24 cellular contexts compared by ENCODE assay signal in genomic region chr11:77197626-77198320, GRCh38.
DNase-seq lines count a peak whose midpoint lies in the region; ATAC-seq, FAIRE-seq and TF ChIP-seq lines count a peak whose summit lies in the region.
"Had no signal": no experiment of that assay in that cellular context is flagged by ENCODE, and none has a peak within 500 bp of the region (broad histone marks: within the 10 kb centered on the region; RNA-seq: fewer than 3 reads in every experiment).

No MANE protein-coding gene starts in this region.

- no peaks in the 10 kb centered on the region for H3K27me3 Mint-ChIP-seq in CD8-positive, alpha-beta T cell (ENCODE audit: low read depth)
- H3K27me3 Mint-ChIP-seq: activated CD4-positive, alpha-beta memory T cell treated with anti-CD3 and anti-CD28 coated beads, Interleukin-2, amount 10 ng/mL, durations not matched to agents 7 days and 5 days; natural killer cell treated with Interleukin-12 subunit alpha and Interleukin-12 subunit beta and Interleukin-15 and Interleukin-18, amount 100 ng/mL, for 72 hours; stimulated activated naive CD8-positive, alpha-beta T cell treated with anti-CD3 and anti-CD28 coated beads, Interleukin-15, amount 100 ng/mL, for 72 hours had no signal

- H3K36me3 Mint-ChIP-seq in CD8-positive, alpha-beta T cell = no peaks in the 10 kb centered on the region
- H3K36me3 Mint-ChIP-seq: CD4-positive, alpha-beta memory T cell; natural killer cell treated with Interleukin-12 subunit alpha and Interleukin-12 subunit beta and Interleukin-15 and Interleukin-18, amount 100 ng/mL, for 72 hours had no signal

- H3K4me1 ChIP-seq in kidney (ENCODE audit: control insufficient read depth in 1 of 2, insufficient read depth in 1 of 2, low read depth in 1 of 2, low read length in 2 of 2) = no peaks in the 10 kb centered on the region
- no peaks in the 10 kb centered on the region for H3K4me1 ChIP-seq in CD8-positive, alpha-beta T cell (ENCODE audit: insufficient read depth, low read length)
- H3K4me1 ChIP-seq: body of pancreas, parathyroid adenoma, uterus had no signal

- no peaks in the 10 kb centered on the region for H3K27me3 ChIP-seq in CD8-positive, alpha-beta T cell (ENCODE audit: insufficient read depth, low read length)
- H3K27me3 ChIP-seq: body of pancreas, heart right ventricle, uterus had no signal

- no peak overlapping the region for H3K4me3 Mint-ChIP-seq in CD8-positive, alpha-beta T cell
- H3K4me3 Mint-ChIP-seq: activated CD4-positive, alpha-beta memory T cell treated with anti-CD3 and anti-CD28 coated beads, Interleukin-2, amount 10 ng/mL, durations not matched to agents 7 days and 5 days; CD4-positive, alpha-beta memory T cell; natural killer cell treated with Interleukin-12 subunit alpha and Interleukin-12 subunit beta and Interleukin-15 and Interleukin-18, amount 100 ng/mL, for 72 hours; stimulated activated naive CD8-positive, alpha-beta T cell treated with anti-CD3 and anti-CD28 coated beads, Interleukin-15, amount 100 ng/mL, for 72 hours had no signal

- no peak for ATAC-seq in CD8-positive, alpha-beta T cell
- ATAC-seq: activated CD4-positive, CD25-positive, alpha-beta regulatory T cell treated with anti-CD3 and anti-CD28 coated beads, Interleukin-2, amount 50 U/mL, for 24 hours; body of pancreas; esophagus mucosa; heart right ventricle had no signal

- FAIRE-seq in HTR-8/SVneo (lab: Jason Lieb, UNC) (peak; percentile 13), kidney (lab: Jason Lieb, UNC) (no peak)

- DNase-seq in activated effector memory CD4-positive, alpha-beta T cell treated with anti-CD3 and anti-CD28 coated beads, Interleukin-2, amount 50 U/mL, for 16 hours = peak; percentile 33
- DNase-seq in activated effector memory CD4-positive, alpha-beta T cell treated with Interleukin-2 at 50 U/mL for 16 hours = no peak
- DNase-seq in HTR-8/SVneo (ENCODE audit: insufficient read length, low spot score) (no peak), kidney (peak; percentile 64), posterior vena cava (ENCODE audit: low spot score) (peak; percentile 73), MV-4-11 (lab: John Stamatoyannopoulos, UW) (no peak), activated gamma-delta T cell treated with Interleukin-2 at 50 U/mL for 16 hours (no peak)
- no peak for DNase-seq in CD8-positive, alpha-beta T cell
- DNase-seq: activated CD4-positive, alpha-beta memory T cell treated with anti-CD3 and anti-CD28 coated beads, Interleukin-2, amount 10 ng/mL, durations not matched to agents 7 days and 5 days; activated gamma-delta T cell; AML-193; CD4-positive, alpha-beta memory T cell; heart right ventricle; NCI-H1092; NCI-H187; NCI-H2171 had no signal

- no peaks in the 10 kb centered on the region for H3K4me1 Mint-ChIP-seq in CD8-positive, alpha-beta T cell (ENCODE audit: low read depth)
- H3K4me1 Mint-ChIP-seq: activated CD4-positive, alpha-beta memory T cell treated with anti-CD3 and anti-CD28 coated beads, Interleukin-2, amount 10 ng/mL, durations not matched to agents 7 days and 5 days; CD4-positive, alpha-beta memory T cell had no signal

- H3K9me3 Mint-ChIP-seq in CD8-positive, alpha-beta T cell = no peaks in the 10 kb centered on the region
- H3K9me3 Mint-ChIP-seq: activated CD4-positive, alpha-beta memory T cell treated with anti-CD3 and anti-CD28 coated beads, Interleukin-2, amount 10 ng/mL, durations not matched to agents 7 days and 5 days; natural killer cell treated with Interleukin-12 subunit alpha and Interleukin-12 subunit beta and Interleukin-15 and Interleukin-18, amount 100 ng/mL, for 72 hours; stimulated activated naive CD8-positive, alpha-beta T cell treated with anti-CD3 and anti-CD28 coated beads, Interleukin-15, amount 100 ng/mL, for 72 hours had no signal

- H3K27ac Mint-ChIP-seq in CD8-positive, alpha-beta T cell = no peak overlapping the region
- H3K27ac Mint-ChIP-seq: activated CD4-positive, alpha-beta memory T cell treated with anti-CD3 and anti-CD28 coated beads, Interleukin-2, amount 10 ng/mL, durations not matched to agents 7 days and 5 days; CD4-positive, alpha-beta memory T cell; natural killer cell treated with Interleukin-12 subunit alpha and Interleukin-12 subunit beta and Interleukin-15 and Interleukin-18, amount 100 ng/mL, for 72 hours had no signal

- POLR2A ChIA-PET in CD8-positive, alpha-beta T cell (lab: Charles Lee) = no interaction called here

- intact Hi-C loops in kidney (cut with DNase I) (loop anchor here (10.0 kb wide), 1 partner anchor 337 kb away; no protein-coding TSS in a partner anchor), posterior vena cava (cut with DNase I) (loop anchor here (10.0 kb wide), 2 partner anchors 347 to 473 kb away; no protein-coding TSS in a partner anchor)
- intact Hi-C loops in CD8-positive, alpha-beta T cell (cut with DNase I, micrococcal nuclease) = no loop called here

- no peak for TF ChIP-seq CTCF in kidney (IDR thresholded peaks at IDR 0.05; ENCODE audit: borderline replicate concordance, extremely low read depth, insufficient read depth)
- TF ChIP-seq CTCF in CD8-positive, alpha-beta T cell (IDR thresholded peaks at IDR 0.05) = no peak

- peaks cover 0 to 2% of the 10 kb centered on the region in 2 donors for H3K36me3 ChIP-seq in kidney (ENCODE audit: control insufficient read depth in 1 of 2, insufficient read depth in 2 of 2, low read length in 2 of 2)
- no peaks in the 10 kb centered on the region for H3K36me3 ChIP-seq in CD8-positive, alpha-beta T cell (ENCODE audit: insufficient read depth, low read length)
- H3K36me3 ChIP-seq: heart right ventricle, thoracic aorta, uterus had no signal

- H3K4me3 ChIP-seq in kidney (ENCODE audit: low read length in 2 of 2) = no peak overlapping the region
- H3K4me3 ChIP-seq in CD8-positive, alpha-beta T cell (ENCODE audit: low read depth, low read length) = no peak overlapping the region
- H3K4me3 ChIP-seq: body of pancreas, heart right ventricle, thoracic aorta, uterus had no signal

- CTCF ChIA-PET in CD8-positive, alpha-beta T cell (lab: Charles Lee) = interaction anchor here (4.6 kb wide), 1 partner anchor 10 kb away, joined by 19 read pairs; no protein-coding TSS in a partner anchor

- no peak overlapping the region for H3K9ac ChIP-seq in kidney (ENCODE audit: low read length in 2 of 2)
- H3K9ac ChIP-seq: parathyroid adenoma had no signal

- H3K27ac ChIP-seq in kidney (ENCODE audit: low read depth in 2 of 2, low read length in 2 of 2) = no peak overlapping the region
- no peak overlapping the region for H3K27ac ChIP-seq in CD8-positive, alpha-beta T cell (ENCODE audit: low read depth, low read length)
- H3K27ac ChIP-seq: body of pancreas, heart right ventricle, parathyroid adenoma, thoracic aorta, uterus had no signal

- no peaks in the 10 kb centered on the region for H3K9me3 ChIP-seq in kidney (ENCODE audit: control insufficient read depth in 1 of 2, low read length in 2 of 2)
- H3K9me3 ChIP-seq in CD8-positive, alpha-beta T cell (ENCODE audit: low read length) = no peaks in the 10 kb centered on the region
- H3K9me3 ChIP-seq: body of pancreas, heart right ventricle, thoracic aorta, uterus had no signal

Comparison
In these comparisons a context has a peak if more than half of its experiments do, and no peak if none do; other contexts are left out.
1. DNase-seq: peak in activated effector memory CD4-positive, alpha-beta T cell treated with anti-CD3 and anti-CD28 coated beads, Interleukin-2, amount 50 U/mL, for 16 hours (single experiment), kidney (single experiment) and posterior vena cava (single experiment); none in activated effector memory CD4-positive, alpha-beta T cell treated with Interleukin-2 at 50 U/mL for 16 hours (single experiment), HTR-8/SVneo (single experiment), MV-4-11 (single experiment), CD8-positive, alpha-beta T cell (0 of 7) and activated gamma-delta T cell treated with Interleukin-2 at 50 U/mL for 16 hours (single experiment).
2. intact Hi-C loops: an anchor here in kidney (10.0 kb wide) and posterior vena cava (10.0 kb wide); none called in CD8-positive, alpha-beta T cell.